ENCODE assay signal across 35 cellular contexts in the genomic region with DNA sequence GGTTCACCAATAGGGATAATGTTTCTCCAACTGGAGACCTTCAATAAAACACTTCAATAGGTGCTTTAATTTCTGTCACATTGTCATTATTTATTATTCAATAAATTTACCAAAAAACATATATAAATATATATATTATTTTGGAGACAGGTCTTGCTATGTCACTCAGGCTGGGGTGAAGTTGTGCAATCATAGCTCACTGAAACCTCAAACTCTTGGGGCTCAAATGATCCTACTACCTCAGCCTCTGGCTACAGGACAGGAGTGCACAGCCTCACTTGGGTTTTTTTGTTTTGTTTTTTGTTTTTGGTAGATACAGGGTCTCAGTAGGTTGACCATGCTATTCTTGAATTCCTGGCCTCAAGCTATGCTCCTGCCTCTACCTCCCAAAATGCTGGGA. TPM values are rescaled to one million over a fixed set of nuclear protein-coding genes. Genes with fewer than 3 reads are reported as not detected.
"Had no signal": no experiment of that assay in that cellular context is flagged by ENCODE, and none has a peak within 500 bp of the region (broad histone marks: within the 10 kb centered on the region; RNA-seq: fewer than 3 reads in every experiment).

No MANE protein-coding gene starts in this region.

- DNase-seq: activated B cell treated with CpG ODN at 0.5 μM for 24 hours; activated CD4-positive, alpha-beta T cell treated with anti-CD3 and anti-CD28 coated beads for 48 hours; activated CD4-positive, alpha-beta T cell treated with anti-CD3 and anti-CD28 coated beads, Interleukin-2, amount 50 U/mL, for 1 hour; activated CD4-positive, alpha-beta T cell treated with anti-CD3 and anti-CD28 coated beads, Interleukin-2, amount 50 U/mL, for 48 hours; activated CD8-positive, alpha-beta memory T cell treated with anti-CD3 and anti-CD28 coated beads for 24 hours; activated CD8-positive, alpha-beta T cell treated with anti-CD3 and anti-CD28 coated beads for 36 hours; activated effector memory CD4-positive, alpha-beta T cell treated with Interleukin-2 at 50 U/mL for 16 hours; activated gamma-delta T cell treated with Interleukin-2 at 50 U/mL for 16 hours; activated naive CD4-positive, alpha-beta T cell treated with anti-CD3 and anti-CD28 coated beads, Interleukin-2, amount 50 U/mL, for 16 hours; activated naive CD4-positive, alpha-beta T cell treated with Interleukin-2 at 50 U/mL for 16 hours; activated T-cell treated with anti-CD3 and anti-CD28 coated beads, Interleukin-2, amount 50 U/mL, for 4 hours; amniotic stem cell; aorta; body of pancreas; caudate nucleus; cerebellar nuclear complex; effector CD4-positive, alpha-beta T cell; esophagus squamous epithelium; foreskin melanocyte; heart right ventricle; T-helper 2 cell had no signal

- ATAC-seq: activated CD4-positive, CD25-positive, alpha-beta regulatory T cell treated with anti-CD3 and anti-CD28 coated beads, Interleukin-2, amount 50 U/mL, for 24 hours; activated CD8-positive, alpha-beta T cell treated with anti-CD3 and anti-CD28 coated beads for 36 hours; activated T-cell treated with anti-CD3 and anti-CD28 coated beads, Interleukin-2, amount 50 U/mL, for 4 hours; activated T-helper 17 cell treated with anti-CD3 and anti-CD28 coated beads, Interleukin-2, amount 50 U/mL, for 72 hours; body of pancreas; gastroesophageal sphincter; heart right ventricle had no signal

- H3K9me3 Mint-ChIP-seq: activated B cell treated with CpG ODN at 0.5 μM for 24 hours; activated CD8-positive, alpha-beta T cell treated with anti-CD3 and anti-CD28 coated beads for 36 hours; activated T-cell treated with anti-CD3 and anti-CD28 coated beads, Interleukin-2, amount 50 U/mL, for 4 hours; activated T-helper 17 cell treated with anti-CD3 and anti-CD28 coated beads, Interleukin-2, amount 50 U/mL, for 72 hours; dendritic cell treated with granulocyte-macrophage colony-stimulating factor and Interleukin-4, amounts not matched to agents 40 ng/mL and 50 ng/mL, for 4 days had no signal

- H3K36me3 ChIP-seq: esophagus squamous epithelium had no signal

- H3K9me3 ChIP-seq: body of pancreas, esophagus squamous epithelium, gastroesophageal sphincter, heart right ventricle had no signal

- H3K27ac ChIP-seq: body of pancreas, coronary artery, epithelial cell of prostate, esophagus squamous epithelium, gastroesophageal sphincter, heart right ventricle, VCaP had no signal

- H3K27me3 ChIP-seq: body of pancreas, esophagus squamous epithelium, gastroesophageal sphincter, heart right ventricle had no signal

- H3K4me1 ChIP-seq: body of pancreas, esophagus squamous epithelium, gastroesophageal sphincter, heart right ventricle had no signal

- H3K27me3 Mint-ChIP-seq: activated B cell treated with CpG ODN at 0.5 μM for 24 hours; activated CD8-positive, alpha-beta T cell treated with anti-CD3 and anti-CD28 coated beads for 36 hours; activated naive CD8-positive, alpha-beta T cell; activated T-helper 17 cell treated with anti-CD3 and anti-CD28 coated beads, Interleukin-2, amount 50 U/mL, for 72 hours; dendritic cell treated with granulocyte-macrophage colony-stimulating factor and Interleukin-4, amounts not matched to agents 40 ng/mL and 50 ng/mL, for 4 days had no signal

- H3K4me1 Mint-ChIP-seq: activated B cell treated with CpG ODN at 0.5 μM for 24 hours; activated T-helper 17 cell treated with anti-CD3 and anti-CD28 coated beads, Interleukin-2, amount 50 U/mL, for 72 hours had no signal

- H3K4me3 ChIP-seq: body of pancreas, coronary artery, esophagus squamous epithelium, gastroesophageal sphincter, heart right ventricle had no signal

- H3K27ac Mint-ChIP-seq: activated B cell treated with CpG ODN at 0.5 μM for 24 hours; activated CD8-positive, alpha-beta T cell treated with anti-CD3 and anti-CD28 coated beads for 36 hours; activated naive CD8-positive, alpha-beta T cell; activated T-helper 17 cell treated with anti-CD3 and anti-CD28 coated beads, Interleukin-2, amount 50 U/mL, for 72 hours; dendritic cell treated with granulocyte-macrophage colony-stimulating factor and Interleukin-4, amounts not matched to agents 40 ng/mL and 50 ng/mL, for 4 days had no signal

- H3K4me3 Mint-ChIP-seq: activated B cell treated with CpG ODN at 0.5 μM for 24 hours; activated CD8-positive, alpha-beta T cell treated with anti-CD3 and anti-CD28 coated beads for 36 hours; activated naive CD8-positive, alpha-beta T cell; activated T-cell treated with anti-CD3 and anti-CD28 coated beads, Interleukin-2, amount 50 U/mL, for 4 hours; activated T-helper 17 cell treated with anti-CD3 and anti-CD28 coated beads, Interleukin-2, amount 50 U/mL, for 72 hours; dendritic cell treated with granulocyte-macrophage colony-stimulating factor and Interleukin-4, amounts not matched to agents 40 ng/mL and 50 ng/mL, for 4 days had no signal

RNA-seq across cellular contexts. Expression of a gene that starts 9.9 kb away (rescaled TPM):
- total RNA-seq: activated B cell treated with CpG ODN at 0.5 μM for 24 hours; activated CD8-positive, alpha-beta T cell treated with anti-CD3 and anti-CD28 coated beads for 36 hours; activated T-cell treated with anti-CD3 and anti-CD28 coated beads, Interleukin-2, amount 50 U/mL, for 4 hours; activated T-helper 17 cell treated with anti-CD3 and anti-CD28 coated beads, Interleukin-2, amount 50 U/mL, for 72 hours; aorta; endothelial cell of umbilical vein; esophagus squamous epithelium; fibroblast of lung; fibroblast of villous mesenchyme; gastroesophageal sphincter; glomerular endothelial cell; heart right ventricle; T-helper 1 cell treated with Interleukin-12 subunit alpha and Interleukin-12 subunit beta and Interleukin-4 antibody, amounts not matched to agents 30 ng/mL and 1 ng/mL, for 36 hours had no signal
- polyA plus RNA-seq: endothelial cell of umbilical vein, esophagus, fibroblast of lung, heart right ventricle had no signal
